In the genomic region with DNA sequence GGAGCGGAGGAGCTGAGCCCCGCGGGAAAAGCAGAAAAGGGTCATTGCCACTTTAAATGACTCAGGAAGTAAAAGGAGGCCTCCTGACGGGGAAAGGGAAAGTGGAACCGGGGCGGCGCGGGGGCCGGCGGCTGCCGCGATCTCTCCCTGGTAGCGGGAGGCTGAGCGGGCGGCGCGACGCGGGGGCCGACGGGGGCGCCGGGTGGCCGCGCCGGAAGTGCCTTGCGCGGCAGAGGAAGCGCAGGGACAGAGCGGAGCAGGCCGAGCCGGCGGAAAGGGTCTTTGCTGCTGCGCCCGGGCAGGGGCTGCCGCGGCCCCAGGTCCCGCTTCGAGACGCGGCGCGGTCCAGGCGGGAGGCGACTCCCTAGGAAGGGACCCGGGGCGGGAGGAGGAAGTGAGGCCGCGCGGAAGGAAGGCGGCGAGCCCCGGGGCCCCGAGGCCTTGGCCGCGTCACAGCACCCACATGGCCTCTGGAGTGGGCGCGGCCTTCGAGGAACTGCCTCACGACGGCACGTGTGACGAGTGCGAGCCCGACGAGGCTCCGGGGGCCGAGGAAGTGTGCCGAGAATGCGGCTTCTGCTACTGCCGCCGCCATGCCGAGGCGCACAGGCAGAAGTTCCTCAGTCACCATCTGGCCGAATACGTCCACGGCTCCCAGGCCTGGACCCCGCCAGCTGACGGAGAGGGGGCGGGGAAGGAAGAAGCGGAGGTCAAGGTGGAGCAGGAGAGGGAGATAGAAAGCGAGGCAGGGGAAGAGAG, we compare ENCODE assay signal across 8 cellular contexts. TPM values are rescaled to one million over a fixed set of nuclear protein-coding genes. Genes with fewer than 3 reads are reported as not detected.
A peak's percentile ranks its signal among the peaks of the same experiment; 100 is the strongest.
DNase-seq lines count a peak whose midpoint lies in the region; ATAC-seq and TF ChIP-seq lines count a peak whose summit lies in the region.

A gene with protein sequence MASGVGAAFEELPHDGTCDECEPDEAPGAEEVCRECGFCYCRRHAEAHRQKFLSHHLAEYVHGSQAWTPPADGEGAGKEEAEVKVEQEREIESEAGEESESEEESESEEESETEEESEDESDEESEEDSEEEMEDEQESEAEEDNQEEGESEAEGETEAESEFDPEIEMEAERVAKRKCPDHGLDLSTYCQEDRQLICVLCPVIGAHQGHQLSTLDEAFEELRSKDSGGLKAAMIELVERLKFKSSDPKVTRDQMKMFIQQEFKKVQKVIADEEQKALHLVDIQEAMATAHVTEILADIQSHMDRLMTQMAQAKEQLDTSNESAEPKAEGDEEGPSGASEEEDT (plus strand): TSS at position 127 of the 759 bp plus-strand sequence. CDS start 337 bp downstream, at position 464.

- H3K4me3 Mint-ChIP-seq in activated naive CD4-positive, alpha-beta T cell treated with anti-CD3 and anti-CD28 coated beads, Interleukin-2, amount 50 U/mL, for 24 hours: peak within 1 kb of the TSS; percentile 97
- H3K4me3 Mint-ChIP-seq in osteocyte (ENCODE audit: unreplicated experiment): peak within 1 kb of the TSS; percentile 94

- peak within 1 kb of the TSS; percentile 65 for H3K4me3 ChIP-seq in thymus (ENCODE audit: low read length)

- peak; percentile 93 for ATAC-seq in SK-N-SH treated with all-trans-retinoic acid at 6 μM for 48 hours

- peaks cover 7% of the 10 kb centered on the region for H3K27me3 ChIP-seq in thymus (ENCODE audit: control insufficient read depth, insufficient read depth)

- H3K9me3 ChIP-seq in ES-I3 (ENCODE audit: control insufficient read depth, insufficient read depth, low read length) (peaks cover 18% of the 10 kb centered on the region; the same call in 1 of the 2 replicates), thymus (ENCODE audit: control insufficient read depth) (no peaks in the 10 kb centered on the region)

- TF ChIP-seq CTCF in osteocyte (IDR thresholded peaks at IDR 0.05): no peak

- peak within 1 kb of the TSS; percentile 60 for H3K9ac ChIP-seq in ES-I3 (ENCODE audit: low read depth, low read length)

- peak within 1 kb of the TSS; percentile 83 for H3K27ac ChIP-seq in thymus (ENCODE audit: low read depth)

- H3K36me3 ChIP-seq in ES-I3 (ENCODE audit: insufficient read depth, low read length) (no peaks in the 10 kb centered on the region), thymus (ENCODE audit: control insufficient read depth, insufficient read depth) (no peaks in the 10 kb centered on the region)

- H3K4me1 Mint-ChIP-seq in activated naive CD4-positive, alpha-beta T cell treated with anti-CD3 and anti-CD28 coated beads, Interleukin-2, amount 50 U/mL, for 24 hours: peaks cover 53% of the 10 kb centered on the region
- peaks cover 38% of the 10 kb centered on the region for H3K4me1 Mint-ChIP-seq in osteocyte (ENCODE audit: unreplicated experiment)

- peaks cover 34% of the 10 kb centered on the region for H3K36me3 Mint-ChIP-seq in activated naive CD4-positive, alpha-beta T cell treated with anti-CD3 and anti-CD28 coated beads, Interleukin-2, amount 50 U/mL, for 24 hours
- H3K36me3 Mint-ChIP-seq in osteocyte (ENCODE audit: unreplicated experiment): peaks cover 34% of the 10 kb centered on the region

- peak; percentile 48 for DNase-seq in GOT3 (lab: John Stamatoyannopoulos, UW)
- peak; percentile 81 for DNase-seq in LoVo (ENCODE audit: low spot score)
- DNase-seq in glomerular visceral epithelial cell (ENCODE audit: extremely low spot score): peak; percentile 84
- peak; percentile 93 for DNase-seq in osteocyte (ENCODE audit: extremely low spot score, unreplicated experiment)

- H3K9me3 Mint-ChIP-seq in activated naive CD4-positive, alpha-beta T cell treated with anti-CD3 and anti-CD28 coated beads, Interleukin-2, amount 50 U/mL, for 24 hours: peaks cover 19% of the 10 kb centered on the region
- peaks cover 32% of the 10 kb centered on the region for H3K9me3 Mint-ChIP-seq in osteocyte (ENCODE audit: unreplicated experiment)

- 6% methylated on average over 82 of the region's 82 CpGs for WGBS in thymus

- H3K27me3 Mint-ChIP-seq in activated naive CD4-positive, alpha-beta T cell treated with anti-CD3 and anti-CD28 coated beads, Interleukin-2, amount 50 U/mL, for 24 hours: peaks cover 2% of the 10 kb centered on the region
- H3K27me3 Mint-ChIP-seq in osteocyte (ENCODE audit: unreplicated experiment): no peaks in the 10 kb centered on the region

- peak within 1 kb of the TSS; percentile 99 for H3K27ac Mint-ChIP-seq in activated naive CD4-positive, alpha-beta T cell treated with anti-CD3 and anti-CD28 coated beads, Interleukin-2, amount 50 U/mL, for 24 hours
- H3K27ac Mint-ChIP-seq in osteocyte (ENCODE audit: unreplicated experiment): peak within 1 kb of the TSS; percentile 99

- no peaks in the 10 kb centered on the region for H3K4me1 ChIP-seq in ES-I3 (ENCODE audit: insufficient read depth, low read length)
- peaks cover 10% of the 10 kb centered on the region for H3K4me1 ChIP-seq in thymus (ENCODE audit: control insufficient read depth, insufficient read depth, low read length)

TF ChIP-seq in SK-N-SH treated with all-trans-retinoic acid at 6 μM for 48 hours, 23 proteins besides CTCF, POLR2A, EP300 and RAD21 (continues in another document):
- no peak for TF ChIP-seq ZC3H10 (CRISPR knock-in tag; IDR thresholded peaks at IDR 0.05)
- TF ChIP-seq, protein P1, sequence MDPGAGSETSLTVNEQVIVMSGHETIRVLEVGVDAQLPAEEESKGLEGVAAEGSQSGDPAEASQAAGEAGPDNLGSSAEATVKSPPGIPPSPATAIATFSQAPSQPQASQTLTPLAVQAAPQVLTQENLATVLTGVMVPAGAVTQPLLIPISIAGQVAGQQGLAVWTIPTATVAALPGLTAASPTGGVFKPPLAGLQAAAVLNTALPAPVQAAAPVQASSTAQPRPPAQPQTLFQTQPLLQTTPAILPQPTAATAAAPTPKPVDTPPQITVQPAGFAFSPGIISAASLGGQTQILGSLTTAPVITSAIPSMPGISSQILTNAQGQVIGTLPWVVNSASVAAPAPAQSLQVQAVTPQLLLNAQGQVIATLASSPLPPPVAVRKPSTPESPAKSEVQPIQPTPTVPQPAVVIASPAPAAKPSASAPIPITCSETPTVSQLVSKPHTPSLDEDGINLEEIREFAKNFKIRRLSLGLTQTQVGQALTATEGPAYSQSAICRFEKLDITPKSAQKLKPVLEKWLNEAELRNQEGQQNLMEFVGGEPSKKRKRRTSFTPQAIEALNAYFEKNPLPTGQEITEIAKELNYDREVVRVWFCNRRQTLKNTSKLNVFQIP (CRISPR knock-in tag; IDR thresholded peaks at IDR 0.05; ENCODE audit: borderline replicate concordance, low read depth): no peak
- TF ChIP-seq, protein P2, sequence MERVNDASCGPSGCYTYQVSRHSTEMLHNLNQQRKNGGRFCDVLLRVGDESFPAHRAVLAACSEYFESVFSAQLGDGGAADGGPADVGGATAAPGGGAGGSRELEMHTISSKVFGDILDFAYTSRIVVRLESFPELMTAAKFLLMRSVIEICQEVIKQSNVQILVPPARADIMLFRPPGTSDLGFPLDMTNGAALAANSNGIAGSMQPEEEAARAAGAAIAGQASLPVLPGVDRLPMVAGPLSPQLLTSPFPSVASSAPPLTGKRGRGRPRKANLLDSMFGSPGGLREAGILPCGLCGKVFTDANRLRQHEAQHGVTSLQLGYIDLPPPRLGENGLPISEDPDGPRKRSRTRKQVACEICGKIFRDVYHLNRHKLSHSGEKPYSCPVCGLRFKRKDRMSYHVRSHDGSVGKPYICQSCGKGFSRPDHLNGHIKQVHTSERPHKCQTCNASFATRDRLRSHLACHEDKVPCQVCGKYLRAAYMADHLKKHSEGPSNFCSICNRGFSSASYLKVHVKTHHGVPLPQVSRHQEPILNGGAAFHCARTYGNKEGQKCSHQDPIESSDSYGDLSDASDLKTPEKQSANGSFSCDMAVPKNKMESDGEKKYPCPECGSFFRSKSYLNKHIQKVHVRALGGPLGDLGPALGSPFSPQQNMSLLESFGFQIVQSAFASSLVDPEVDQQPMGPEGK (CRISPR knock-in tag; IDR thresholded peaks at IDR 0.05; ENCODE audit: borderline replicate concordance): no peak
- TF ChIP-seq GLIS3 (CRISPR knock-in tag; IDR thresholded peaks at IDR 0.05): 0 out of 2 replicates have a peak, but pooled peaks have one; percentile 59
- no peak for TF ChIP-seq PPARA (CRISPR knock-in tag; IDR thresholded peaks at IDR 0.05; ENCODE audit: borderline replicate concordance)
- TF ChIP-seq ZFP3 (CRISPR knock-in tag; IDR thresholded peaks at IDR 0.05): peak; percentile 63; the same call in 1 of the 2 replicates
- TF ChIP-seq ZNF8 (CRISPR knock-in tag; IDR thresholded peaks at IDR 0.05): 0 out of 2 replicates have a peak, but pooled peaks have one; percentile 8
- TF ChIP-seq, protein P3, sequence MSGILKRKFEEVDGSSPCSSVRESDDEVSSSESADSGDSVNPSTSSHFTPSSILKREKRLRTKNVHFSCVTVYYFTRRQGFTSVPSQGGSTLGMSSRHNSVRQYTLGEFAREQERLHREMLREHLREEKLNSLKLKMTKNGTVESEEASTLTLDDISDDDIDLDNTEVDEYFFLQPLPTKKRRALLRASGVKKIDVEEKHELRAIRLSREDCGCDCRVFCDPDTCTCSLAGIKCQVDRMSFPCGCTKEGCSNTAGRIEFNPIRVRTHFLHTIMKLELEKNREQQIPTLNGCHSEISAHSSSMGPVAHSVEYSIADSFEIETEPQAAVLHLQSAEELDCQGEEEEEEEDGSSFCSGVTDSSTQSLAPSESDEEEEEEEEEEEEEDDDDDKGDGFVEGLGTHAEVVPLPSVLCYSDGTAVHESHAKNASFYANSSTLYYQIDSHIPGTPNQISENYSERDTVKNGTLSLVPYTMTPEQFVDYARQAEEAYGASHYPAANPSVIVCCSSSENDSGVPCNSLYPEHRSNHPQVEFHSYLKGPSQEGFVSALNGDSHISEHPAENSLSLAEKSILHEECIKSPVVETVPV (CRISPR knock-in tag; IDR thresholded peaks at IDR 0.05): no peak
- TF ChIP-seq TOX (CRISPR knock-in tag; IDR thresholded peaks at IDR 0.05; ENCODE audit: borderline replicate concordance): no peak

RNA-seq across cellular contexts. Expression of the gene that starts here (rescaled TPM):
- 73.5 and 79.9 TPM in 2 replicates for total RNA-seq in osteocyte
- polyA plus RNA-seq in thymus: 7.4 TPM

Comparison
In these comparisons a context has a peak if more than half of its experiments do, and no peak if none do; other contexts are left out.
1. Peak in every context shown above with its lines: DNase-seq, ATAC-seq, H3K4me3 ChIP-seq and H3K27ac ChIP-seq.